ENCODE assay signal across 11 cellular contexts in the genomic region with DNA sequence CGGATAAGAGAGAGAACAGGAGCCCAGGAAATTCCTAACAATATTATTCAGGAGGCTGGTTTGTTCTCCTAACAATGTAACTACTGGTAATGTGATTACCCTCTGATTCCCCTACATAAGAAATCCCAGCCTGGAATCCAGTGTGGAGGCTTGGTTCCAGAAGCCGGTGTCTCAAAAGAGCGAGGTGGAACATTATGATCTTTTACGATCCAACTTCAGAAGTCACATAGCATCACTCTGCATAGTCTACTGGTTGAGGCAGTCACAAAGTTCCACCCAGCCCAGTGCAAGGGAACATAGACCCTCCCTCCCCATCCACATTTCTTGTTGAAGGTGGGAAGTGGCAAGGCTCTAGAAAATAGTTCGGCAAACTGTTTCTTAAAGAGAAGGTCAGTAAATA.
"Had no signal": no experiment of that assay in that cellular context is flagged by ENCODE, and none has a peak within 500 bp of the region (broad histone marks: within the 10 kb centered on the region; RNA-seq: fewer than 3 reads in every experiment).

No MANE protein-coding gene starts in this region.

- H3K4me3 ChIP-seq: GM23248, GM23338, HAP-1 had no signal

- H3K4me1 ChIP-seq: HAP-1 had no signal

- H3K9ac ChIP-seq: GM23248 had no signal

- H3K9me3 Mint-ChIP-seq: HFFc6 had no signal

- H3K4me2 ChIP-seq: GM23338 had no signal

- H3K9me3 ChIP-seq: HAP-1 had no signal

- FAIRE-seq: H1, H54 had no signal

- H3K27ac Mint-ChIP-seq: GM23338, H9, HFFc6 had no signal

- H3K36me3 ChIP-seq: HAP-1 had no signal

- DNase-seq: GM23248, GOT3, H7, H9, HCEC 1CT, HFFc6 had no signal

- H3K4me3 Mint-ChIP-seq: GM23338, H9, HFFc6 had no signal

- H3K27ac ChIP-seq: GM23248 had no signal

- H2AFZ ChIP-seq: GM23248, GM23338 had no signal

- ATAC-seq: GM23338, HCT116 had no signal
